In genomic region chr6:31971993-31972708, GRCh38 we compare ENCODE assay signal across 8 cellular contexts. TPM values are rescaled to one million over a fixed set of nuclear protein-coding genes. Genes with fewer than 3 reads are reported as not detected.
DNase-seq lines count a peak whose midpoint lies in the region; ATAC-seq lines count a peak whose summit lies in the region.

Gene DXO (minus strand): TSS chr6:31972138. CDS start chr6:31971675, 463 bp downstream.

- no peaks in the 10 kb centered on the region for H3K27me3 ChIP-seq in BLaER1

- peak; percentile 100 for DNase-seq in NCI-H69 (lab: John Stamatoyannopoulos, UW)
- DNase-seq in activated CD4-positive, alpha-beta T cell treated with anti-CD3 and anti-CD28 coated beads, Interleukin-2, amount 50 U/mL, for 1 hour, result peak; percentile 96
- peak; percentile 97 for DNase-seq in dedifferentiated amniotic fluid mesenchymal stem cell (ENCODE audit: extremely low spot score)
- DNase-seq in left lobe of liver (ENCODE audit: low spot score), result peak; percentile 95
- peak; percentile 98 for DNase-seq in stimulated activated CD4-positive, alpha-beta T cell treated with anti-CD3 and anti-CD28 coated beads, Interleukin-2, amount 100 ng/mL, for 4 hours (ENCODE audit: low read depth)

- peaks cover 47% of the 10 kb centered on the region for H3K36me3 ChIP-seq in BLaER1

- peak within 1 kb of the TSS; percentile 97 for H3K4me2 ChIP-seq in BLaER1

- peak; percentile 93 for ATAC-seq in GM19328 (IDR thresholded peaks at IDR 0.05; ENCODE audit: unreplicated experiment)
- ATAC-seq in HG03520 (IDR thresholded peaks at IDR 0.05; ENCODE audit: unreplicated experiment), result peak; percentile 84
- ATAC-seq in left lobe of liver, result peak; percentile 81

- peaks cover 12% of the 10 kb centered on the region; the same call in 1 of the 2 replicates for H3K9me3 ChIP-seq in BLaER1

- H4K20me1 ChIP-seq in BLaER1, result peaks cover 6% of the 10 kb centered on the region; the same call in 1 of the 2 replicates

- H3K4me1 ChIP-seq in BLaER1, result peaks cover 36% of the 10 kb centered on the region

- H3K9ac ChIP-seq in BLaER1, result peak within 1 kb of the TSS; percentile 88

- H3K27ac ChIP-seq in BLaER1, result peak within 1 kb of the TSS; percentile 89

- peak within 1 kb of the TSS; percentile 81 for H3K4me3 ChIP-seq in BLaER1

RNA-seq across cellular contexts. Expression of gene DXO, which starts in this region (rescaled TPM):
- total RNA-seq in left lobe of liver, result 15.5 TPM

Comparison
In these comparisons a context has a peak if more than half of its experiments do, and no peak if none do; other contexts are left out.
1. Peak in every context shown above with its lines: DNase-seq, ATAC-seq, H3K4me3 ChIP-seq and H3K27ac ChIP-seq.